ENCODE assay signal across 25 cellular contexts in genomic region chr3:48837163-48837562, GRCh38.
"Had no signal": no experiment of that assay in that cellular context is flagged by ENCODE, and none has a peak within 500 bp of the region (broad histone marks: within the 10 kb centered on the region; RNA-seq: fewer than 3 reads in every experiment).

No MANE protein-coding gene starts in this region.

- ATAC-seq: T-helper 17 cell, WTC11 had no signal

- H3K27ac ChIP-seq: KMS-11, Peyer's patch had no signal

- H3K4me3 ChIP-seq: MG63, Peyer's patch had no signal

- H3K36me3 ChIP-seq: MG63, Peyer's patch had no signal

- H3K4me3 Mint-ChIP-seq: activated CD4-positive, alpha-beta memory T cell treated with anti-CD3 and anti-CD28 coated beads for 36 hours; activated CD4-positive, alpha-beta T cell treated with anti-CD3 and anti-CD28 coated beads, Interleukin-2, amount 10 ng/mL, durations not matched to agents 24 days and 14 days; activated naive CD4-positive, alpha-beta T cell treated with anti-CD3 and anti-CD28 coated beads, Interleukin-2, amount 10 ng/mL, durations not matched to agents 7 days and 5 days; activated T-cell treated with anti-CD3 and anti-CD28 coated beads, Interleukin-2, amount 50 U/mL, for 4 hours; brain; central memory CD8-positive, alpha-beta T cell; T-helper 17 cell; WTC11 had no signal

- H3K9me3 Mint-ChIP-seq: activated CD4-positive, alpha-beta memory T cell treated with anti-CD3 and anti-CD28 coated beads for 36 hours; activated CD4-positive, alpha-beta T cell treated with anti-CD3 and anti-CD28 coated beads, Interleukin-2, amount 10 ng/mL, durations not matched to agents 24 days and 14 days; activated naive CD4-positive, alpha-beta T cell treated with anti-CD3 and anti-CD28 coated beads, Interleukin-2, amount 10 ng/mL, durations not matched to agents 7 days and 5 days; activated T-cell treated with anti-CD3 and anti-CD28 coated beads, Interleukin-2, amount 50 U/mL, for 4 hours; activated T-helper 2 cell treated with anti-CD3 and anti-CD28 coated beads, Interferon-gamma antibody, Interleukin-2, Interleukin-4, amounts not matched to agents 10 μg/mL and 5 μg/mL and 100 μg/mL, durations not matched to agents 14 hours and 24 hours and 36 hours; WTC11 had no signal

- H3K27ac Mint-ChIP-seq: activated CD4-positive, alpha-beta memory T cell treated with anti-CD3 and anti-CD28 coated beads for 36 hours; activated CD4-positive, alpha-beta T cell treated with anti-CD3 and anti-CD28 coated beads, Interleukin-2, amount 10 ng/mL, durations not matched to agents 24 days and 14 days; activated naive CD4-positive, alpha-beta T cell treated with anti-CD3 and anti-CD28 coated beads, Interleukin-2, amount 10 ng/mL, durations not matched to agents 7 days and 5 days; activated T-helper 2 cell treated with anti-CD3 and anti-CD28 coated beads, Interferon-gamma antibody, Interleukin-2, Interleukin-4, amounts not matched to agents 10 μg/mL and 5 μg/mL and 100 μg/mL, durations not matched to agents 14 hours and 24 hours and 36 hours; brain; WTC11 had no signal

- H3K4me1 Mint-ChIP-seq: activated naive CD4-positive, alpha-beta T cell treated with anti-CD3 and anti-CD28 coated beads, Interleukin-2, amount 10 ng/mL, durations not matched to agents 7 days and 5 days; brain had no signal

- H3K27me3 Mint-ChIP-seq: activated CD4-positive, alpha-beta memory T cell treated with anti-CD3 and anti-CD28 coated beads for 36 hours; activated CD4-positive, alpha-beta T cell treated with anti-CD3 and anti-CD28 coated beads, Interleukin-2, amount 10 ng/mL, durations not matched to agents 24 days and 14 days; activated naive CD4-positive, alpha-beta T cell treated with anti-CD3 and anti-CD28 coated beads, Interleukin-2, amount 10 ng/mL, durations not matched to agents 7 days and 5 days; brain; central memory CD8-positive, alpha-beta T cell; T-helper 17 cell had no signal

- H3K9me3 ChIP-seq: MG63, Peyer's patch had no signal

- FAIRE-seq: astrocyte had no signal

- H3K4me1 ChIP-seq: Peyer's patch had no signal

- H3K27me3 ChIP-seq: MG63, Peyer's patch had no signal

- DNase-seq: activated CD4-positive, alpha-beta memory T cell treated with anti-CD3 and anti-CD28 coated beads for 36 hours; activated CD4-positive, alpha-beta T cell treated with anti-CD3 and anti-CD28 coated beads for 1 hour; activated CD4-positive, alpha-beta T cell treated with anti-CD3 and anti-CD28 coated beads, Interleukin-2, amount 10 ng/mL, durations not matched to agents 24 days and 14 days; activated CD8-positive, alpha-beta memory T cell treated with anti-CD3 and anti-CD28 coated beads, Interleukin-2, amount 50 U/mL, for 4 hours; activated gamma-delta T cell treated with Interleukin-2 at 50 U/mL for 16 hours; activated naive CD4-positive, alpha-beta T cell treated with anti-CD3 and anti-CD28 coated beads, Interleukin-2, amount 10 ng/mL, durations not matched to agents 7 days and 5 days; activated T-cell treated with anti-CD3 and anti-CD28 coated beads, Interleukin-2, amount 50 U/mL, for 4 hours; MG63; MV-4-11; NCI-H1092 treated with DMSO at 0.1 percent for 48 hours; NCI-H1436; NCI-H1694 treated with DMSO at 0.1 percent for 48 hours; NCI-H2029 treated with DMSO at 0.1 percent for 48 hours; NCI-H510A treated with DMSO at 0.1 percent for 48 hours; NCI-H69; Peyer's patch; SHP77 treated with DMSO at 0.1 percent for 48 hours; T-helper 17 cell; T-helper 9 cell had no signal
